Comparison of ENCODE assay signal across 15 cellular contexts in the genomic region with DNA sequence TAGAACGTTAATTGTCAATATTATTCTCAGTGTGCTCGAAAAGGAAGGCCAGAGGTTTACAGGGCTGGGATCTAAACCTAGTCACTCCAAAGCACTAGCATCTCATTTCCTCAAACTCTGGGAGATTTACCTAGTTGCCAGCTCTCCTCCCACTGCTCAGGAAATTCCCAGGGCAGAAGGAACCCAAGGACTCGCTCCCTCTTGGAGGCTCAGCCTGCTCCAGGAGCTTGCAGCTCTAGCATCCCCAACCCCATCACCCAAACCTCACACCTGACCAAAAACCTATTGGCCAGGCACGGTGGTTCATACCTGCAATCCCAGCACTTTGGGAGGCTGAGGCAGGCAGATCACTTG. TPM values are rescaled to one million over a fixed set of nuclear protein-coding genes. Genes with fewer than 3 reads are reported as not detected.
A peak's percentile ranks its signal among the peaks of the same experiment; 100 is the strongest.
DNase-seq lines count a peak whose midpoint lies in the region; ATAC-seq, FAIRE-seq and TF ChIP-seq lines count a peak whose summit lies in the region.
"Had no signal": no experiment of that assay in that cellular context is flagged by ENCODE, and none has a peak within 500 bp of the region (broad histone marks: within the 10 kb centered on the region; RNA-seq: fewer than 3 reads in every experiment).

No MANE protein-coding gene starts in this region.

- H3K4me3 ChIP-seq in breast epithelium (no peak overlapping the region), liver (ENCODE audit: low read depth in 1 of 3, low read length in 3 of 3) (peak overlapping the region in 1 of 3 donors; percentile 10), transverse colon (no peak overlapping the region)
- H3K4me3 ChIP-seq: thoracic aorta had no signal

- H3K4me3 Mint-ChIP-seq in MCF 10A (ENCODE audit: unreplicated experiment), result no peak overlapping the region
- H3K4me3 Mint-ChIP-seq in WTC11, result no peak overlapping the region
- H3K4me3 Mint-ChIP-seq: activated CD4-positive, alpha-beta T cell treated with anti-CD3 and anti-CD28 coated beads, Interleukin-2, amount 10 ng/mL, durations not matched to agents 24 days and 14 days; neural crest cell had no signal

- H3K27ac Mint-ChIP-seq in MCF 10A (ENCODE audit: low read depth, unreplicated experiment), result no peak overlapping the region
- H3K27ac Mint-ChIP-seq in WTC11, result peak overlapping the region; percentile 95
- H3K27ac Mint-ChIP-seq: activated CD4-positive, alpha-beta T cell treated with anti-CD3 and anti-CD28 coated beads, Interleukin-2, amount 10 ng/mL, durations not matched to agents 24 days and 14 days had no signal

- H3K36me3 Mint-ChIP-seq in MCF 10A (ENCODE audit: insufficient read depth, unreplicated experiment) (no peaks in the 10 kb centered on the region), WTC11 (peaks cover 7% of the 10 kb centered on the region)

- H3K9me3 Mint-ChIP-seq in MCF 10A (ENCODE audit: unreplicated experiment), result no peaks in the 10 kb centered on the region
- H3K9me3 Mint-ChIP-seq in WTC11, result no peaks in the 10 kb centered on the region
- H3K9me3 Mint-ChIP-seq: activated CD4-positive, alpha-beta T cell treated with anti-CD3 and anti-CD28 coated beads, Interleukin-2, amount 10 ng/mL, durations not matched to agents 24 days and 14 days; neural crest cell had no signal

- H3K4me1 ChIP-seq in breast epithelium, result peaks cover 0 to 4% of the 10 kb centered on the region in 2 donors
- peaks cover 4 to 29% (median 23%) of the 10 kb centered on the region in 4 donors for H3K4me1 ChIP-seq in liver (ENCODE audit: control insufficient read depth in 4 of 4, insufficient read depth in 4 of 4, low read length in 3 of 4)
- peaks cover 11 to 82% (median 44%) of the 10 kb centered on the region in 4 donors for H3K4me1 ChIP-seq in transverse colon

- no TSS peak for BruUV-seq in MCF 10A (replicated peaks; lab: Mats Ljungman, UMichigan)

- H3K36me3 ChIP-seq in breast epithelium (no peaks in the 10 kb centered on the region), liver (ENCODE audit: control insufficient read depth in 4 of 4, insufficient read depth in 3 of 4, low read depth in 1 of 4, low read length in 3 of 4) (no peaks in the 10 kb centered on the region), transverse colon (no peaks in the 10 kb centered on the region)
- H3K36me3 ChIP-seq: thoracic aorta had no signal

- no peaks in the 10 kb centered on the region for H3K27me3 Mint-ChIP-seq in MCF 10A (ENCODE audit: insufficient read depth, unreplicated experiment)
- no peaks in the 10 kb centered on the region; the same call in 1 of the 2 replicates for H3K27me3 Mint-ChIP-seq in WTC11 (ENCODE audit: low read depth)
- H3K27me3 Mint-ChIP-seq: activated CD4-positive, alpha-beta T cell treated with anti-CD3 and anti-CD28 coated beads, Interleukin-2, amount 10 ng/mL, durations not matched to agents 24 days and 14 days had no signal

- no peaks in the 10 kb centered on the region for H3K27me3 ChIP-seq in breast epithelium
- H3K27me3 ChIP-seq in liver (ENCODE audit: control insufficient read depth in 4 of 4, insufficient read depth in 4 of 4, low read length in 3 of 4), result no peaks in the 10 kb centered on the region
- H3K27me3 ChIP-seq in transverse colon, result no peaks in the 10 kb centered on the region

- in situ Hi-C loops in transverse colon (cut with MboI; ENCODE audit: low pct_ligation_motif_present in 1 of 4, low pct_unique_long_range_greater_than_20kb in 1 of 4, low sequenced_read_pairs in 3 of 4), result no loop called here

- TF ChIP-seq CTCF in breast epithelium (IDR thresholded peaks at IDR 0.05) (no peak), MCF 10A (IDR thresholded peaks at IDR 0.05; ENCODE audit: unreplicated experiment) (no peak), WTC11 (IDR thresholded peaks at IDR 0.05) (no peak), liver (IDR thresholded peaks at IDR 0.05; ENCODE audit: low read depth, low read length, missing input control) (no peak), transverse colon (IDR thresholded peaks at IDR 0.05) (no peak)

- intact Hi-C loops in breast epithelium (cut with DNase I; ENCODE audit: low total_unique reads) (no loop called here), MCF 10A (cut with micrococcal nuclease) (no loop called here), transverse colon (cut with DNase I; ENCODE audit: low total_unique reads) (no loop called here)

- no peaks in the 10 kb centered on the region for H3K9me3 ChIP-seq in breast epithelium
- no peaks in the 10 kb centered on the region for H3K9me3 ChIP-seq in liver (ENCODE audit: control insufficient read depth in 4 of 4, low read length in 3 of 4)
- no peaks in the 10 kb centered on the region for H3K9me3 ChIP-seq in transverse colon
- H3K9me3 ChIP-seq: thoracic aorta had no signal

- no peak for TF ChIP-seq POLR2A in breast epithelium (IDR thresholded peaks at IDR 0.05)
- TF ChIP-seq POLR2A in transverse colon (IDR thresholded peaks at IDR 0.05), result no peak

- DNase-seq in breast epithelium (ENCODE audit: low spot score in 2 of 2) (no peak), MCF 10A (ENCODE audit: unreplicated experiment) (no peak), WTC11 (ENCODE audit: low spot score) (no peak), transverse colon (no peak), C1 segment of cervical spinal cord (lab: John Stamatoyannopoulos, UW) (no peak), RCC 7860 (ENCODE audit: low spot score) (no peak)
- DNase-seq: activated CD4-positive, alpha-beta T cell treated with anti-CD3 and anti-CD28 coated beads, Interleukin-2, amount 10 ng/mL, durations not matched to agents 24 days and 14 days; activated effector memory CD4-positive, alpha-beta T cell treated with Interleukin-2 at 50 U/mL for 16 hours; kidney; NCI-H146; NCI-H524 had no signal

- CTCF ChIA-PET in MCF 10A (lab: Yijun Ruan, JAX) (no interaction called here), WTC11 (lab: Charles Lee) (interaction anchor here (0.6 to 1.3 kb wide), 2 partner anchors 11 to 138 kb away, joined by 3 read pairs; no protein-coding TSS in a partner anchor)

- peaks cover 4% of the 10 kb centered on the region for H3K4me1 Mint-ChIP-seq in MCF 10A (ENCODE audit: insufficient read depth, unreplicated experiment)
- H3K4me1 Mint-ChIP-seq in WTC11, result peaks cover 58% of the 10 kb centered on the region

- FAIRE-seq in RCC 7860 (lab: Jason Lieb, UNC), result no peak
- FAIRE-seq: kidney had no signal

- WGBS in liver, result 25% methylated on average over 4 of the region's 4 CpGs
- 23 to 34% methylated on average over 2 to 4 of the region's 4 CpGs for WGBS in transverse colon (ENCODE audit: low coverage in 1 of 2), 2 donors

- ATAC-seq in WTC11 (peak; percentile 79), GM19324 (IDR thresholded peaks at IDR 0.05; ENCODE audit: low FRiP score, unreplicated experiment) (no peak)

- no peak for TF ChIP-seq EP300 in transverse colon (IDR thresholded peaks at IDR 0.05; ENCODE audit: low read depth)

- POLR2A ChIA-PET in MCF 10A (lab: Yijun Ruan, JAX), result interaction anchor here (0.6 kb wide), 2 partner anchors 10 to 572 kb away, joined by 3 read pairs; no protein-coding TSS in a partner anchor
- POLR2A ChIA-PET in WTC11 (lab: Charles Lee), result interaction anchor here (0.6 kb wide), 1 partner anchor 135 kb away, joined by 3 read pairs; no protein-coding TSS in a partner anchor

- no peak for TF ChIP-seq RAD21 in liver (IDR thresholded peaks at IDR 0.05)

- H3K9ac ChIP-seq in liver (ENCODE audit: low read depth in 1 of 2, low read length in 2 of 2), result peak overlapping the region; percentile 31 to 69

- peak overlapping the region; percentile 14 to 50 for H3K27ac ChIP-seq in breast epithelium
- H3K27ac ChIP-seq in liver (ENCODE audit: low read depth in 1 of 2, low read length in 2 of 2), result peak overlapping the region; percentile 79 to 91
- peak overlapping the region; percentile 51 to 77 (median 64) for H3K27ac ChIP-seq in transverse colon
- H3K27ac ChIP-seq: thoracic aorta had no signal

TF ChIP-seq in WTC11, 78 proteins besides CTCF, POLR2A, EP300 and RAD21:
- TF ChIP-seq MXD4 (CRISPR knock-in tag; IDR thresholded peaks at IDR 0.05; ENCODE audit: borderline replicate concordance) (no peak), NFE2L1 (CRISPR knock-in tag; IDR thresholded peaks at IDR 0.05) (no peak)
TF ChIP-seq in WTC11: peak in this region for 0.

TF ChIP-seq in liver, 16 proteins besides CTCF, POLR2A, EP300 and RAD21 (continues in another document):
- TF ChIP-seq GABPA (IDR thresholded peaks at IDR 0.05 in 1 of 2, conservative IDR thresholded peaks at IDR 0.05 in 1 of 2) (no peak), FOXA1 (IDR thresholded peaks at IDR 0.05) (no peak), SP1 (IDR thresholded peaks at IDR 0.05) (no peak), HNF4A (conservative IDR thresholded peaks at IDR 0.05) (no peak), HNF4G (IDR thresholded peaks at IDR 0.05) (no peak), FOXA2 (IDR thresholded peaks at IDR 0.05) (no peak), TAF1 (conservative IDR thresholded peaks at IDR 0.05) (no peak), YY1 (IDR thresholded peaks at IDR 0.05) (no peak), NR2F2 (IDR thresholded peaks at IDR 0.05) (no peak), JUND (IDR thresholded peaks at IDR 0.05) (no peak)
- TF ChIP-seq, protein P1, sequence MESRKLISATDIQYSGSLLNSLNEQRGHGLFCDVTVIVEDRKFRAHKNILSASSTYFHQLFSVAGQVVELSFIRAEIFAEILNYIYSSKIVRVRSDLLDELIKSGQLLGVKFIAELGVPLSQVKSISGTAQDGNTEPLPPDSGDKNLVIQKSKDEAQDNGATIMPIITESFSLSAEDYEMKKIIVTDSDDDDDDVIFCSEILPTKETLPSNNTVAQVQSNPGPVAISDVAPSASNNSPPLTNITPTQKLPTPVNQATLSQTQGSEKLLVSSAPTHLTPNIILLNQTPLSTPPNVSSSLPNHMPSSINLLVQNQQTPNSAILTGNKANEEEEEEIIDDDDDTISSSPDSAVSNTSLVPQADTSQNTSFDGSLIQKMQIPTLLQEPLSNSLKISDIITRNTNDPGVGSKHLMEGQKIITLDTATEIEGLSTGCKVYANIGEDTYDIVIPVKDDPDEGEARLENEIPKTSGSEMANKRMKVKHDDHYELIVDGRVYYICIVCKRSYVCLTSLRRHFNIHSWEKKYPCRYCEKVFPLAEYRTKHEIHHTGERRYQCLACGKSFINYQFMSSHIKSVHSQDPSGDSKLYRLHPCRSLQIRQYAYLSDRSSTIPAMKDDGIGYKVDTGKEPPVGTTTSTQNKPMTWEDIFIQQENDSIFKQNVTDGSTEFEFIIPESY (IDR thresholded peaks at IDR 0.05), result no peak
- TF ChIP-seq, protein P2, sequence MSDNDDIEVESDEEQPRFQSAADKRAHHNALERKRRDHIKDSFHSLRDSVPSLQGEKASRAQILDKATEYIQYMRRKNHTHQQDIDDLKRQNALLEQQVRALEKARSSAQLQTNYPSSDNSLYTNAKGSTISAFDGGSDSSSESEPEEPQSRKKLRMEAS (IDR thresholded peaks at IDR 0.05), result no peak
- TF ChIP-seq, protein P3, sequence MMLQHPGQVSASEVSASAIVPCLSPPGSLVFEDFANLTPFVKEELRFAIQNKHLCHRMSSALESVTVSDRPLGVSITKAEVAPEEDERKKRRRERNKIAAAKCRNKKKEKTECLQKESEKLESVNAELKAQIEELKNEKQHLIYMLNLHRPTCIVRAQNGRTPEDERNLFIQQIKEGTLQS (IDR thresholded peaks at IDR 0.05), result no peak

RNA-seq across cellular contexts. Expression of a gene that starts 26.0 kb away (rescaled TPM):
- 10 to 100 TPM; 12.6 to 32.9 (median 28.5) TPM for total RNA-seq in breast epithelium
- total RNA-seq in MCF 10A (2022), result 17.1 and 17.2 TPM in 2 replicates
- 128 to 139 TPM (median 139 TPM) in 3 replicates for total RNA-seq in WTC11 (2021)
- 10 to 100 TPM; 37.4 to 82.3 TPM for total RNA-seq in liver
- 10 to 100 TPM; 22.2 to 26.6 TPM for polyA plus RNA-seq in liver
- total RNA-seq in transverse colon, result 10 to 100 TPM; 40.6 to 90.4 (median 79.6) TPM

Comparison
In these comparisons a context has a peak if more than half of its experiments do, and no peak if none do; other contexts are left out.
1. H3K27ac ChIP-seq: peak in every context shown above with its lines; median percentile 85 in liver; 64 in transverse colon; 32 in breast epithelium.